Comparison of ENCODE assay signal across 33 cellular contexts in the genomic region with DNA sequence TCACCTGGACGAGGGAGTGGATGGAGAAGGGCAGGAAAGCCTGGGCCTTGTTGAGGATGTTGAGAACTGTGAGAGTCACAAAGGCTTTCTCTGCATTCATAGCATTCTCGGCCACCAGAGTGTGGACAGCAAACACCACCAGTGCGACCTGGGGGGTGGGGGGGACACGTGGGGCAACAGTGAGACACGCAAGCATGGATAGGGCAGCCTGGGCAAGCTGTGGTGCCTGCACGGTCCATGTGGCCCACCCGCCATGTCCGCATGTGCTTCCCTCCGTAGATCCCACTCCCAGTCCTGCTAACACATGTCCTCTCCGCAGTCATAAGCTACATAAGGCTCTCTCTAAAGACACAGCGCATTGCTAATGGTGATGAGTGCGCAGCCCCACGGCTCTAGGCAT. TPM values are rescaled to one million over a fixed set of nuclear protein-coding genes. Genes with fewer than 3 reads are reported as not detected.
"Had no signal": no experiment of that assay in that cellular context is flagged by ENCODE, and none has a peak within 500 bp of the region (broad histone marks: within the 10 kb centered on the region; RNA-seq: fewer than 3 reads in every experiment).

No MANE protein-coding gene starts in this region.

- H3K4me3 Mint-ChIP-seq: activated B cell treated with CpG ODN at 0.5 μM for 24 hours; activated CD4-positive, alpha-beta memory T cell treated with anti-CD3 and anti-CD28 coated beads, Interleukin-2, amount 10 ng/mL, durations not matched to agents 7 days and 5 days; activated CD4-positive, alpha-beta T cell treated with anti-CD3 and anti-CD28 coated beads, Interleukin-2, amount 10 ng/mL, durations not matched to agents 24 days and 14 days; activated CD8-positive, alpha-beta memory T cell treated with anti-CD3 and anti-CD28 coated beads, Interleukin-2, amount 10 ng/mL, durations not matched to agents 7 days and 5 days; activated CD8-positive, alpha-beta T cell treated with anti-CD3 and anti-CD28 coated beads, Interleukin-2, amount 10 ng/mL, durations not matched to agents 7 days and 5 days; activated naive CD4-positive, alpha-beta T cell treated with anti-CD3 and anti-CD28 coated beads, Interleukin-2, amount 10 ng/mL, durations not matched to agents 7 days and 5 days; activated naive CD4-positive, alpha-beta T cell treated with anti-CD3 and anti-CD28 coated beads, Interleukin-2, amount 50 U/mL, for 24 hours; activated naive CD8-positive, alpha-beta T cell; activated naive CD8-positive, alpha-beta T cell treated with anti-CD3 and anti-CD28 coated beads, Interleukin-2, amount 10 ng/mL, durations not matched to agents 7 days and 5 days; activated naive CD8-positive, alpha-beta T cell treated with anti-CD3 and anti-CD28 coated beads, Interleukin-2, amount 50 U/mL, for 24 hours; activated T-cell treated with anti-CD3 and anti-CD28 coated beads, Interleukin-2, amount 50 U/mL, for 24 hours; brain; T-helper 1 cell treated with Interleukin-12 subunit alpha and Interleukin-12 subunit beta and Interleukin-4 antibody, amounts not matched to agents 30 μg/mL and 1 μg/mL, for 36 hours; T-helper 2 cell treated with Interferon-gamma antibody and Interleukin-4, amounts not matched to agents 5 μg/mL and 100 μg/mL, for 36 hours had no signal

- H3K9me3 Mint-ChIP-seq: activated B cell treated with CpG ODN at 0.5 μM for 24 hours; activated CD4-positive, alpha-beta memory T cell treated with anti-CD3 and anti-CD28 coated beads, Interleukin-2, amount 10 ng/mL, durations not matched to agents 7 days and 5 days; activated CD4-positive, alpha-beta T cell treated with anti-CD3 and anti-CD28 coated beads, Interleukin-2, amount 10 ng/mL, durations not matched to agents 24 days and 14 days; activated naive CD4-positive, alpha-beta T cell treated with anti-CD3 and anti-CD28 coated beads, Interleukin-2, amount 10 ng/mL, durations not matched to agents 7 days and 5 days; activated naive CD4-positive, alpha-beta T cell treated with anti-CD3 and anti-CD28 coated beads, Interleukin-2, amount 50 U/mL, for 24 hours; activated naive CD8-positive, alpha-beta T cell treated with anti-CD3 and anti-CD28 coated beads, Interleukin-2, amount 10 ng/mL, durations not matched to agents 7 days and 5 days; activated naive CD8-positive, alpha-beta T cell treated with anti-CD3 and anti-CD28 coated beads, Interleukin-2, amount 50 U/mL, for 24 hours; activated T-cell treated with anti-CD3 and anti-CD28 coated beads, Interleukin-2, amount 50 U/mL, for 24 hours; activated T-helper 2 cell treated with anti-CD3 and anti-CD28 coated beads, Interferon-gamma antibody, Interleukin-2, Interleukin-4, amounts not matched to agents 10 μg/mL and 5 μg/mL and 100 μg/mL, durations not matched to agents 14 hours and 24 hours and 36 hours; brain; T-helper 1 cell treated with Interleukin-12 subunit alpha and Interleukin-12 subunit beta and Interleukin-4 antibody, amounts not matched to agents 30 μg/mL and 1 μg/mL, for 36 hours; T-helper 2 cell treated with Interferon-gamma antibody and Interleukin-4, amounts not matched to agents 5 μg/mL and 100 μg/mL, for 36 hours had no signal

- H3K4me3 ChIP-seq: ascending aorta had no signal

- H3K9me3 ChIP-seq: ascending aorta had no signal

- H3K27ac ChIP-seq: ascending aorta, VCaP had no signal

- H3K4me1 ChIP-seq: ascending aorta had no signal

- DNase-seq: activated B cell treated with CpG ODN at 0.5 μM for 24 hours; activated CD4-positive, alpha-beta memory T cell treated with anti-CD3 and anti-CD28 coated beads, Interleukin-2, amount 10 ng/mL, durations not matched to agents 7 days and 5 days; activated CD4-positive, alpha-beta T cell treated with anti-CD3 and anti-CD28 coated beads for 4 hours; activated CD4-positive, alpha-beta T cell treated with anti-CD3 and anti-CD28 coated beads, Interleukin-2, amount 10 ng/mL, durations not matched to agents 24 days and 14 days; activated CD4-positive, alpha-beta T cell treated with anti-CD3 and anti-CD28 coated beads, Interleukin-2, amount 50 U/mL, for 48 hours; activated CD4-positive, CD25-positive, alpha-beta regulatory T cell treated with anti-CD3 and anti-CD28 coated beads, Interleukin-2, amount 50 U/mL, for 72 hours; activated CD8-positive, alpha-beta memory T cell treated with anti-CD3 and anti-CD28 coated beads for 24 hours; activated CD8-positive, alpha-beta memory T cell treated with anti-CD3 and anti-CD28 coated beads, Interleukin-2, amount 10 ng/mL, durations not matched to agents 7 days and 5 days; activated CD8-positive, alpha-beta memory T cell treated with anti-CD3 and anti-CD28 coated beads, Interleukin-2, amount 50 U/mL, for 48 hours; activated CD8-positive, alpha-beta T cell treated with anti-CD3 and anti-CD28 coated beads, Interleukin-2, amount 10 ng/mL, durations not matched to agents 7 days and 5 days; activated effector memory CD4-positive, alpha-beta T cell treated with Interleukin-2 at 50 U/mL for 16 hours; activated gamma-delta T cell; activated naive CD4-positive, alpha-beta T cell treated with anti-CD3 and anti-CD28 coated beads, Interleukin-2, amount 10 ng/mL, durations not matched to agents 7 days and 5 days; activated naive CD4-positive, alpha-beta T cell treated with Interleukin-2 at 50 U/mL for 16 hours; activated naive CD8-positive, alpha-beta T cell treated with anti-CD3 and anti-CD28 coated beads, Interleukin-2, amount 10 ng/mL, durations not matched to agents 7 days and 5 days; activated naive CD8-positive, alpha-beta T cell treated with anti-CD3 and anti-CD28 coated beads, Interleukin-2, amount 50 U/mL, for 24 hours; activated T-cell treated with anti-CD3 and anti-CD28 coated beads, Interleukin-2, amount 50 U/mL, for 24 hours; activated T-cell treated with anti-CD3 and anti-CD28 coated beads, Interleukin-2, amount 50 U/mL, for 48 hours; amygdala; anterior cingulate cortex; central memory CD4-positive, alpha-beta T cell; T-helper 1 cell; T-helper 2 cell; T-helper 9 cell had no signal

- H3K4me1 Mint-ChIP-seq: activated B cell treated with CpG ODN at 0.5 μM for 24 hours; activated CD4-positive, alpha-beta memory T cell treated with anti-CD3 and anti-CD28 coated beads, Interleukin-2, amount 10 ng/mL, durations not matched to agents 7 days and 5 days; activated CD4-positive, alpha-beta T cell treated with anti-CD3 and anti-CD28 coated beads, Interleukin-2, amount 10 ng/mL, durations not matched to agents 24 days and 14 days; activated CD8-positive, alpha-beta memory T cell treated with anti-CD3 and anti-CD28 coated beads, Interleukin-2, amount 10 ng/mL, durations not matched to agents 7 days and 5 days; activated naive CD4-positive, alpha-beta T cell treated with anti-CD3 and anti-CD28 coated beads, Interleukin-2, amount 10 ng/mL, durations not matched to agents 7 days and 5 days; activated naive CD4-positive, alpha-beta T cell treated with anti-CD3 and anti-CD28 coated beads, Interleukin-2, amount 50 U/mL, for 24 hours; activated naive CD8-positive, alpha-beta T cell treated with anti-CD3 and anti-CD28 coated beads, Interleukin-2, amount 10 ng/mL, durations not matched to agents 7 days and 5 days; activated naive CD8-positive, alpha-beta T cell treated with anti-CD3 and anti-CD28 coated beads, Interleukin-2, amount 50 U/mL, for 24 hours; brain had no signal

- H3K36me3 Mint-ChIP-seq: activated CD8-positive, alpha-beta memory T cell treated with anti-CD3 and anti-CD28 coated beads, Interleukin-2, amount 10 ng/mL, durations not matched to agents 7 days and 5 days; activated naive CD4-positive, alpha-beta T cell treated with anti-CD3 and anti-CD28 coated beads, Interleukin-2, amount 10 ng/mL, durations not matched to agents 7 days and 5 days; activated naive CD4-positive, alpha-beta T cell treated with anti-CD3 and anti-CD28 coated beads, Interleukin-2, amount 50 U/mL, for 24 hours; activated naive CD8-positive, alpha-beta T cell; activated naive CD8-positive, alpha-beta T cell treated with anti-CD3 and anti-CD28 coated beads, Interleukin-2, amount 10 ng/mL, durations not matched to agents 7 days and 5 days; brain had no signal

- H3K36me3 ChIP-seq: ascending aorta had no signal

- H3K27ac Mint-ChIP-seq: activated B cell treated with CpG ODN at 0.5 μM for 24 hours; activated CD4-positive, alpha-beta memory T cell treated with anti-CD3 and anti-CD28 coated beads, Interleukin-2, amount 10 ng/mL, durations not matched to agents 7 days and 5 days; activated CD4-positive, alpha-beta T cell treated with anti-CD3 and anti-CD28 coated beads, Interleukin-2, amount 10 ng/mL, durations not matched to agents 24 days and 14 days; activated CD8-positive, alpha-beta memory T cell treated with anti-CD3 and anti-CD28 coated beads, Interleukin-2, amount 10 ng/mL, durations not matched to agents 7 days and 5 days; activated CD8-positive, alpha-beta T cell treated with anti-CD3 and anti-CD28 coated beads, Interleukin-2, amount 10 ng/mL, durations not matched to agents 7 days and 5 days; activated naive CD4-positive, alpha-beta T cell treated with anti-CD3 and anti-CD28 coated beads, Interleukin-2, amount 10 ng/mL, durations not matched to agents 7 days and 5 days; activated naive CD4-positive, alpha-beta T cell treated with anti-CD3 and anti-CD28 coated beads, Interleukin-2, amount 50 U/mL, for 24 hours; activated naive CD8-positive, alpha-beta T cell; activated naive CD8-positive, alpha-beta T cell treated with anti-CD3 and anti-CD28 coated beads, Interleukin-2, amount 10 ng/mL, durations not matched to agents 7 days and 5 days; activated naive CD8-positive, alpha-beta T cell treated with anti-CD3 and anti-CD28 coated beads, Interleukin-2, amount 50 U/mL, for 24 hours; activated T-cell treated with anti-CD3 and anti-CD28 coated beads, Interleukin-2, amount 50 U/mL, for 24 hours; activated T-helper 2 cell treated with anti-CD3 and anti-CD28 coated beads, Interferon-gamma antibody, Interleukin-2, Interleukin-4, amounts not matched to agents 10 μg/mL and 5 μg/mL and 100 μg/mL, durations not matched to agents 14 hours and 24 hours and 36 hours; brain; T-helper 1 cell treated with Interleukin-12 subunit alpha and Interleukin-12 subunit beta and Interleukin-4 antibody, amounts not matched to agents 30 μg/mL and 1 μg/mL, for 36 hours; T-helper 2 cell treated with Interferon-gamma antibody and Interleukin-4, amounts not matched to agents 5 μg/mL and 100 μg/mL, for 36 hours had no signal

- H3K27me3 ChIP-seq: ascending aorta had no signal

- H3K27me3 Mint-ChIP-seq: activated T-cell treated with anti-CD3 and anti-CD28 coated beads, Interleukin-2, amount 50 U/mL, for 24 hours had no signal

- FAIRE-seq: TTC549 had no signal

- ATAC-seq: activated CD8-positive, alpha-beta memory T cell treated with anti-CD3 and anti-CD28 coated beads, Interleukin-2, amount 10 ng/mL, durations not matched to agents 7 days and 5 days; activated CD8-positive, alpha-beta T cell treated with anti-CD3 and anti-CD28 coated beads, Interleukin-2, amount 10 ng/mL, durations not matched to agents 7 days and 5 days; activated naive CD8-positive, alpha-beta T cell treated with anti-CD3 and anti-CD28 coated beads, Interleukin-2, amount 50 U/mL, for 24 hours had no signal

RNA-seq across cellular contexts. Expression of gene ABCC6, which starts 34.5 kb away (rescaled TPM):
- total RNA-seq: activated B cell treated with CpG ODN at 0.5 μM for 24 hours; activated CD4-positive, alpha-beta T cell treated with anti-CD3 and anti-CD28 coated beads, Interleukin-2, amount 10 ng/mL, durations not matched to agents 24 days and 14 days; activated CD8-positive, alpha-beta T cell treated with anti-CD3 and anti-CD28 coated beads, Interleukin-2, amount 10 ng/mL, durations not matched to agents 7 days and 5 days; activated naive CD8-positive, alpha-beta T cell treated with anti-CD3 and anti-CD28 coated beads, Interleukin-2, amount 10 ng/mL, durations not matched to agents 7 days and 5 days; activated T-helper 2 cell treated with anti-CD3 and anti-CD28 coated beads, Interferon-gamma antibody, Interleukin-2, Interleukin-4, amounts not matched to agents 10 μg/mL and 5 μg/mL and 100 μg/mL, durations not matched to agents 14 hours and 24 hours and 36 hours had no signal
